Comparison of ENCODE assay signal across 20 cellular contexts in the genomic region with DNA sequence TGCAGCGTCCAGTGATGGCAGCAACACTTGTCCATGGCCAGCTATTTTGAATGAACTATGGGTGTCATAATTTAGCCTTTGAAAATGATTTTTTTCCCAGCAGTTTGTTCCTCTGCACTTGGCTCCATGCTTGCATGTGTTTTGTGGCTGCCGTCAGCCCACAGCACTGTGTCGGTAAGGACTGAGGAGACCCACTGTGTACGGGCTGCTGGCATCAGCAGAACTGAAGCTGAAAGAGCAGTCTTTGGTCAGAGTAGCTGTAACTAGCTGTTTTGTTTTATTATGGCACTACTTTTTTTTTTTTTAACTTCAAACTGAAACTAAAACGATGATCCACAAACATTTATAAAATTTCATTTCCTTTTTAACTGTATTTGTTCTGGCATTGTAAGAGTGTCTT. TPM values are rescaled to one million over a fixed set of nuclear protein-coding genes. Genes with fewer than 3 reads are reported as not detected.
A peak's percentile ranks its signal among the peaks of the same experiment; 100 is the strongest.
DNase-seq lines count a peak whose midpoint lies in the region; ATAC-seq and TF ChIP-seq lines count a peak whose summit lies in the region.
"Had no signal": no experiment of that assay in that cellular context is flagged by ENCODE, and none has a peak within 500 bp of the region (broad histone marks: within the 10 kb centered on the region; RNA-seq: fewer than 3 reads in every experiment).

No MANE protein-coding gene starts in this region.

- no peaks in the 10 kb centered on the region for H3K9me3 Mint-ChIP-seq in MCF 10A (ENCODE audit: unreplicated experiment)
- H3K9me3 Mint-ChIP-seq: WTC11 had no signal

- no peaks in the 10 kb centered on the region for H3K27me3 ChIP-seq in right atrium auricular region
- no peaks in the 10 kb centered on the region for H3K27me3 ChIP-seq in right cardiac atrium (ENCODE audit: control insufficient read depth, insufficient read depth)
- H3K27me3 ChIP-seq in mucosa of stomach (ENCODE audit: control insufficient read depth, insufficient read depth, low read length) = no peaks in the 10 kb centered on the region
- H3K27me3 ChIP-seq: hepatocyte, pancreas, Peyer's patch had no signal

- H3K4me3 ChIP-seq in right atrium auricular region (no peak overlapping the region), right cardiac atrium (ENCODE audit: low read length) (no peak overlapping the region), choroid plexus epithelial cell (ENCODE audit: low read depth, low read length) (no peak overlapping the region), mucosa of stomach (ENCODE audit: low read length) (no peak overlapping the region)
- H3K4me3 ChIP-seq: hepatocyte, pancreas, Peyer's patch had no signal

- 62% methylated on average over 5 of the region's 5 CpGs for WGBS in right cardiac atrium

- H3K36me3 ChIP-seq in right atrium auricular region (peaks cover 44% of the 10 kb centered on the region), mucosa of stomach (ENCODE audit: control insufficient read depth, insufficient read depth, low read length) (peaks cover 13% of the 10 kb centered on the region)

- H3K9ac ChIP-seq in mucosa of stomach (ENCODE audit: low read length) = peak overlapping the region; percentile 13

- POLR2A ChIA-PET in MCF 10A (lab: Yijun Ruan, JAX) = interaction anchor here (0.5 kb wide), 1 partner anchor 22 kb away, joined by 3 read pairs; no protein-coding TSS in a partner anchor

- no peak overlapping the region for H3K27ac ChIP-seq in right atrium auricular region
- no peak overlapping the region for H3K27ac ChIP-seq in right cardiac atrium (ENCODE audit: low read length)
- H3K27ac ChIP-seq: hepatocyte, pancreas, Peyer's patch had no signal

- no peaks in the 10 kb centered on the region for H3K4me1 Mint-ChIP-seq in MCF 10A (ENCODE audit: insufficient read depth, unreplicated experiment)

- no peak overlapping the region for H3K4me3 Mint-ChIP-seq in MCF 10A (ENCODE audit: unreplicated experiment)
- H3K4me3 Mint-ChIP-seq: WTC11 had no signal

- no peaks in the 10 kb centered on the region for H3K27me3 Mint-ChIP-seq in MCF 10A (ENCODE audit: insufficient read depth, unreplicated experiment)

- CTCF ChIA-PET in MCF 10A (lab: Yijun Ruan, JAX) = interaction anchor here (0.6 kb wide), 1 partner anchor 14 kb away, joined by 3 read pairs; no protein-coding TSS in a partner anchor

- no TSS peak for BruUV-seq in MCF 10A (replicated peaks; lab: Mats Ljungman, UMichigan)

- TF ChIP-seq CTCF in right atrium auricular region (IDR thresholded peaks at IDR 0.05) = no peak
- no peak for TF ChIP-seq CTCF in choroid plexus epithelial cell (conservative IDR thresholded peaks at IDR 0.05; ENCODE audit: low read depth, low read length)
- no peak for TF ChIP-seq CTCF in MCF 10A (IDR thresholded peaks at IDR 0.05; ENCODE audit: unreplicated experiment)

- ATAC-seq in right cardiac atrium (no peak), GM19455 (IDR thresholded peaks at IDR 0.05; ENCODE audit: unreplicated experiment) (no peak)
- ATAC-seq: HepG2, left colon, pancreas had no signal

- peaks cover 61% of the 10 kb centered on the region for H3K36me3 Mint-ChIP-seq in MCF 10A (ENCODE audit: insufficient read depth, unreplicated experiment)

- H3K27ac Mint-ChIP-seq in MCF 10A (ENCODE audit: low read depth, unreplicated experiment) = no peak overlapping the region
- H3K27ac Mint-ChIP-seq: WTC11 had no signal

- intact Hi-C loops in right cardiac atrium (cut with DNase I) (no loop called here), MCF 10A (cut with micrococcal nuclease) (no loop called here)

- H3K9me3 ChIP-seq in right atrium auricular region = no peaks in the 10 kb centered on the region
- no peaks in the 10 kb centered on the region for H3K9me3 ChIP-seq in right cardiac atrium (ENCODE audit: control insufficient read depth, low read length)
- H3K9me3 ChIP-seq in mucosa of stomach (ENCODE audit: control insufficient read depth, low read length) = no peaks in the 10 kb centered on the region
- H3K9me3 ChIP-seq: pancreas, Peyer's patch had no signal

- peak; percentile 28 for DNase-seq in right atrium auricular region (ENCODE audit: low spot score)
- DNase-seq in right cardiac atrium = no peak
- peak; percentile 36 for DNase-seq in choroid plexus epithelial cell (ENCODE audit: low read depth)
- no peak for DNase-seq in HuH-7 (ENCODE audit: low spot score)
- DNase-seq in MCF 10A (ENCODE audit: unreplicated experiment) = no peak
- no peak for DNase-seq in effector CD4-positive, alpha-beta T cell
- DNase-seq: cerebellar nuclear complex; left colon; MV-4-11; NCI-H2081; NCI-H526; pancreas; Peyer's patch; stimulated activated CD4-positive, alpha-beta T cell treated with anti-CD3 and anti-CD28 coated beads, Interleukin-12 subunit alpha, Interleukin-12 subunit beta, amount 100 ng/mL, for 4 hours had no signal

- H3K4me1 ChIP-seq in right atrium auricular region = peaks cover 0 to 14% of the 10 kb centered on the region in 2 donors
- peaks cover 4% of the 10 kb centered on the region for H3K4me1 ChIP-seq in right cardiac atrium (ENCODE audit: control insufficient read depth, insufficient read depth, low read length)
- no peaks in the 10 kb centered on the region for H3K4me1 ChIP-seq in mucosa of stomach (ENCODE audit: control insufficient read depth, insufficient read depth, low read length)
- H3K4me1 ChIP-seq: pancreas, Peyer's patch had no signal

RNA-seq across cellular contexts. Expression of a gene that starts 50.3 kb away (rescaled TPM):
- total RNA-seq in right atrium auricular region = not detected
- under 1 TPM in 1 of 4 donors, not detected in 3; 0.48 TPM for total RNA-seq in right cardiac atrium
- polyA plus RNA-seq in right cardiac atrium = 0.25 TPM
- total RNA-seq in MCF 10A (2022) = not detected in 2 replicates
- total RNA-seq: epithelial cell of proximal tubule, Peyer's patch had no signal

Comparison
In these comparisons a context has a peak if more than half of its experiments do, and no peak if none do; other contexts are left out.
1. DNase-seq: peak in right atrium auricular region (single experiment) and choroid plexus epithelial cell (single experiment); none in right cardiac atrium (0 of 3), HuH-7 (single experiment), MCF 10A (single experiment) and effector CD4-positive, alpha-beta T cell (single experiment).